Comparison of ENCODE assay signal across 11 cellular contexts in the genomic region with DNA sequence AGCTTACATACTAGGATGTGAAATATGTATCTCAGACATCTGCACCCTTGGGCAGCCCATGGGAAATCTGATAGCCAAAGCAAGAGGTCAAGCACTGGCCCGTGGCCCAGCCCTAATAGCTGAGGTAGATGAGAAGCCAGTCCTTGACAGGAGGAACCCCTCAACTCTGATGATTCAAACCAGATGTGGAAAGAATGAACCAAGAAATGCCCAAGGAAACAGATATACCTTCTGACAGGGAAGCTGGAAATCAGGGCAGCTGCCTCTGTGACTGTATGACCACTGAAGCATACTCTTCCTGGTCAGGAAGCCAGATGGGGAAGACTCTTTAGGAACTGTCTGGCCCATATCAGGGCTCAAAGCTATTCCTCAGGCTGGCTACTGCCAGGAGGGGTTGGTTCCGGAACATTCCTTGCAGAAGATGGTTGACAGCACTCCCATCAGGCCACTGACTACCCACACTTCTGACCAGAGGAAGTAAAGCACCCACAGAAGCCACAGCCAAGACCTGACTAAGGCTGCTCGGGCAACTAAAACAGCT.
DNase-seq lines count a peak whose midpoint lies in the region; ATAC-seq and TF ChIP-seq lines count a peak whose summit lies in the region.
"Had no signal": no experiment of that assay in that cellular context is flagged by ENCODE, and none has a peak within 500 bp of the region (broad histone marks: within the 10 kb centered on the region; RNA-seq: fewer than 3 reads in every experiment).

No MANE protein-coding gene starts in this region.

- H3K27ac Mint-ChIP-seq in effector memory CD8-positive, alpha-beta T cell, result peak overlapping the region; percentile 41 to 76
- H3K27ac Mint-ChIP-seq in nephron, result peak overlapping the region; percentile 20 to 61 (median 56)

- no peak overlapping the region for H3K4me3 ChIP-seq in AG09309 (ENCODE audit: control insufficient read depth, low read depth, low read length)

- no peaks in the 10 kb centered on the region for H3K9me3 Mint-ChIP-seq in effector memory CD8-positive, alpha-beta T cell
- no peaks in the 10 kb centered on the region for H3K9me3 Mint-ChIP-seq in nephron

- H3K36me3 Mint-ChIP-seq in effector memory CD8-positive, alpha-beta T cell (ENCODE audit: insufficient read depth), result peaks cover 18% of the 10 kb centered on the region
- peaks cover 62% of the 10 kb centered on the region for H3K36me3 Mint-ChIP-seq in nephron (ENCODE audit: low read depth)

- TF ChIP-seq CTCF in AG09309 (IDR thresholded peaks at IDR 0.05; ENCODE audit: control insufficient read depth, insufficient read depth, low read depth, low read length, missing control alignments), result no peak
- no peak for TF ChIP-seq CTCF in nephron (IDR thresholded peaks at IDR 0.05; ENCODE audit: unreplicated experiment in 3 of 3)

- no peaks in the 10 kb centered on the region for H3K4me1 Mint-ChIP-seq in effector memory CD8-positive, alpha-beta T cell (ENCODE audit: low read depth in 2 of 2)
- H3K4me1 Mint-ChIP-seq in nephron, result peaks cover 19% of the 10 kb centered on the region

- ATAC-seq in effector memory CD8-positive, alpha-beta T cell (replicated peaks), result no peak
- ATAC-seq in HG02973 (IDR thresholded peaks at IDR 0.05; ENCODE audit: unreplicated experiment), result no peak

- H3K4me3 Mint-ChIP-seq in effector memory CD8-positive, alpha-beta T cell, result no peak overlapping the region
- H3K4me3 Mint-ChIP-seq in nephron, result no peak overlapping the region

- H3K27me3 Mint-ChIP-seq in effector memory CD8-positive, alpha-beta T cell, result no peaks in the 10 kb centered on the region
- no peaks in the 10 kb centered on the region for H3K27me3 Mint-ChIP-seq in nephron (ENCODE audit: low read depth)

- peak; percentile 97 for DNase-seq in AG09309 (ENCODE audit: low read depth)
- DNase-seq in M059J (ENCODE audit: low read depth), result peak; percentile 98
- DNase-seq in effector memory CD8-positive, alpha-beta T cell, result no peak
- no peak for DNase-seq in SKM-1 (lab: John Stamatoyannopoulos, UW; ENCODE audit: unreplicated experiment)
- DNase-seq in DMS114 treated with DMSO at 0.1 percent for 48 hours (lab: John Stamatoyannopoulos, UW; ENCODE audit: unreplicated experiment), result no peak
- DNase-seq in epidermal melanocyte (ENCODE audit: insufficient read length, low spot score), result no peak
- DNase-seq: activated effector memory CD4-positive, alpha-beta T cell treated with anti-CD3 and anti-CD28 coated beads, Interleukin-2, amount 50 U/mL, for 16 hours; NCI-H2107; T-helper 1 cell had no signal

Comparison
In these comparisons a context has a peak if more than half of its experiments do, and no peak if none do; other contexts are left out.
1. DNase-seq: peak in AG09309 (single experiment) and M059J (single experiment); none in effector memory CD8-positive, alpha-beta T cell (0 of 3), SKM-1 (single experiment), DMS114 treated with DMSO at 0.1 percent for 48 hours (single experiment) and epidermal melanocyte (single experiment).